In the genomic region with DNA sequence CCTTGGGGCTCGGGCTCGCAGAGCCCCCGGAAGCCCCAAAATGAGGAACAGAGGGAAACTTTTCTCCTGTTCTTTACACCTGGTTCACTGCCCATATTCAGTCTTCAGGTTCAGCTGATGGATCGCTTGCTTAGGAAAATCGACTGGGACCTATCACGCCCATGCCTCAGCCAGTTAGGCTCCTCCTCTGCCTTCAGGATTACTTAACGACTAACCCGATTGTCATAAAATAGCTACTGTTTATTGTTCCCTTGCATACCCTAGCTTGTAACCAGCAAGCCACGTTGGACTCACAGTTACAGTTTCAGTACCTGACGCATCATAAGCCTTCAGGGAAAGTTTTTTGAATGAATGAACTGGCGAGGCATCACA, we compare ENCODE assay signal across 8 cellular contexts. TPM values are rescaled to one million over a fixed set of nuclear protein-coding genes. Genes with fewer than 3 reads are reported as not detected.
A peak's percentile ranks its signal among the peaks of the same experiment; 100 is the strongest.
DNase-seq lines count a peak whose midpoint lies in the region; ATAC-seq, FAIRE-seq and TF ChIP-seq lines count a peak whose summit lies in the region.

No MANE protein-coding gene starts in this region.

- no peaks in the 10 kb centered on the region for H3K9me3 ChIP-seq in iPS-15b (ENCODE audit: control insufficient read depth, insufficient read depth, low read length)

- no peak for FAIRE-seq in GM12891 (lab: Jason Lieb, UNC)

- peak overlapping the region; percentile 91 for H3K4me3 ChIP-seq in iPS-15b (ENCODE audit: low read depth, low read length)

- H3K36me3 Mint-ChIP-seq in activated T-cell treated with anti-CD3 and anti-CD28 coated beads, Interleukin-2, amount 50 U/mL, for 4 hours (ENCODE audit: insufficient read depth), result peaks cover 24% of the 10 kb centered on the region
- H3K36me3 Mint-ChIP-seq in activated CD4-positive, alpha-beta memory T cell treated with anti-CD3 and anti-CD28 coated beads, Interleukin-2, amount 10 ng/mL, durations not matched to agents 7 days and 5 days (ENCODE audit: low read depth), result peaks cover 36% of the 10 kb centered on the region
- peaks cover 34% of the 10 kb centered on the region for H3K36me3 Mint-ChIP-seq in stimulated activated naive CD8-positive, alpha-beta T cell treated with anti-CD3 and anti-CD28 coated beads, Interleukin-15, Interleukin-2, amounts not matched to agents 100 ng/mL and 50 ng/mL, for 24 hours (ENCODE audit: low read depth)

- peak overlapping the region; percentile 93 for H3K9ac ChIP-seq in iPS-15b (ENCODE audit: low read depth, low read length)

- peaks cover 31% of the 10 kb centered on the region for H3K4me1 Mint-ChIP-seq in activated T-cell treated with anti-CD3 and anti-CD28 coated beads, Interleukin-2, amount 50 U/mL, for 4 hours (ENCODE audit: low read depth)
- H3K4me1 Mint-ChIP-seq in activated CD4-positive, alpha-beta memory T cell treated with anti-CD3 and anti-CD28 coated beads, Interleukin-2, amount 10 ng/mL, durations not matched to agents 7 days and 5 days, result peaks cover 30% of the 10 kb centered on the region
- H3K4me1 Mint-ChIP-seq in stimulated activated naive CD8-positive, alpha-beta T cell treated with anti-CD3 and anti-CD28 coated beads, Interleukin-15, Interleukin-2, amounts not matched to agents 100 ng/mL and 50 ng/mL, for 24 hours (ENCODE audit: low read depth), result peaks cover 32% of the 10 kb centered on the region

- no peaks in the 10 kb centered on the region for H3K9me3 Mint-ChIP-seq in activated T-cell treated with anti-CD3 and anti-CD28 coated beads, Interleukin-2, amount 50 U/mL, for 4 hours
- no peaks in the 10 kb centered on the region for H3K9me3 Mint-ChIP-seq in activated CD4-positive, alpha-beta memory T cell treated with anti-CD3 and anti-CD28 coated beads, Interleukin-2, amount 10 ng/mL, durations not matched to agents 7 days and 5 days
- no peaks in the 10 kb centered on the region for H3K9me3 Mint-ChIP-seq in stimulated activated naive CD8-positive, alpha-beta T cell treated with anti-CD3 and anti-CD28 coated beads, Interleukin-15, Interleukin-2, amounts not matched to agents 100 ng/mL and 50 ng/mL, for 24 hours

- no peaks in the 10 kb centered on the region for H3K27me3 ChIP-seq in iPS-15b (ENCODE audit: control insufficient read depth, insufficient read depth, low read length)

- TF ChIP-seq POLR2A in GM12891 (IDR thresholded peaks at IDR 0.05; ENCODE audit: low read depth, low read length), result no peak; the same call in none of the 2 replicates

- H3K4me3 Mint-ChIP-seq in activated T-cell treated with anti-CD3 and anti-CD28 coated beads, Interleukin-2, amount 50 U/mL, for 4 hours, result peak overlapping the region; percentile 91
- peak overlapping the region; percentile 92 for H3K4me3 Mint-ChIP-seq in activated CD4-positive, alpha-beta memory T cell treated with anti-CD3 and anti-CD28 coated beads, Interleukin-2, amount 10 ng/mL, durations not matched to agents 7 days and 5 days
- H3K4me3 Mint-ChIP-seq in stimulated activated naive CD8-positive, alpha-beta T cell treated with anti-CD3 and anti-CD28 coated beads, Interleukin-15, Interleukin-2, amounts not matched to agents 100 ng/mL and 50 ng/mL, for 24 hours, result peak overlapping the region; percentile 92

- DNase-seq in activated T-cell treated with anti-CD3 and anti-CD28 coated beads, Interleukin-2, amount 50 U/mL, for 4 hours, result no peak
- no peak for DNase-seq in activated T-cell treated with anti-CD3 and anti-CD28 coated beads, Interleukin-2, amount 50 U/mL, for 48 hours
- no peak for DNase-seq in activated CD4-positive, alpha-beta memory T cell treated with anti-CD3 and anti-CD28 coated beads, Interleukin-2, amount 10 ng/mL, durations not matched to agents 7 days and 5 days
- no peak for DNase-seq in GM12891 (ENCODE audit: insufficient read length, low spot score)

- H3K27ac Mint-ChIP-seq in activated CD4-positive, alpha-beta memory T cell treated with anti-CD3 and anti-CD28 coated beads, Interleukin-2, amount 10 ng/mL, durations not matched to agents 7 days and 5 days, result peak overlapping the region; percentile 76
- peak overlapping the region; percentile 94 for H3K27ac Mint-ChIP-seq in stimulated activated naive CD8-positive, alpha-beta T cell treated with anti-CD3 and anti-CD28 coated beads, Interleukin-15, Interleukin-2, amounts not matched to agents 100 ng/mL and 50 ng/mL, for 24 hours

- peaks cover 3% of the 10 kb centered on the region for H3K4me1 ChIP-seq in iPS-15b (ENCODE audit: control insufficient read depth, insufficient read depth, low read length)

- CTCF ChIA-PET in activated CD4-positive, alpha-beta memory T cell treated with anti-CD3 and anti-CD28 coated beads, Interleukin-2, amount 10 ng/mL, durations not matched to agents 7 days and 5 days (lab: Charles Lee), result interaction anchor here (1.0 to 2.0 kb wide), 2 partner anchors 24 to 86 kb away, joined by 4 to 12 read pairs; partner anchors contain the start of gene EXOSC10

- peaks cover 34% of the 10 kb centered on the region for H3K36me3 ChIP-seq in iPS-15b (ENCODE audit: control insufficient read depth, insufficient read depth, low read length)

- H3K27me3 Mint-ChIP-seq in activated T-cell treated with anti-CD3 and anti-CD28 coated beads, Interleukin-2, amount 50 U/mL, for 4 hours (ENCODE audit: low read depth), result no peaks in the 10 kb centered on the region
- H3K27me3 Mint-ChIP-seq in activated CD4-positive, alpha-beta memory T cell treated with anti-CD3 and anti-CD28 coated beads, Interleukin-2, amount 10 ng/mL, durations not matched to agents 7 days and 5 days, result no peaks in the 10 kb centered on the region
- H3K27me3 Mint-ChIP-seq in stimulated activated naive CD8-positive, alpha-beta T cell treated with anti-CD3 and anti-CD28 coated beads, Interleukin-15, Interleukin-2, amounts not matched to agents 100 ng/mL and 50 ng/mL, for 24 hours, result no peaks in the 10 kb centered on the region

- peak; percentile 38 to 40 for ATAC-seq in activated T-cell treated with anti-CD3 and anti-CD28 coated beads, Interleukin-2, amount 50 U/mL, for 4 hours
- ATAC-seq in HG03039 (IDR thresholded peaks at IDR 0.05; ENCODE audit: unreplicated experiment), result no peak
- no peak for ATAC-seq in GM19328 (IDR thresholded peaks at IDR 0.05; ENCODE audit: unreplicated experiment)

- POLR2A ChIA-PET in activated CD4-positive, alpha-beta memory T cell treated with anti-CD3 and anti-CD28 coated beads, Interleukin-2, amount 10 ng/mL, durations not matched to agents 7 days and 5 days (lab: Charles Lee), result interaction anchor here (0.6 to 2.6 kb wide), 12 partner anchors 19 to 896 kb away, joined by 3 to 40 read pairs (median 7); partner anchors contain the start of genes CLCN6, EXOSC10, MTOR and PGD

TF ChIP-seq in GM12891, 5 proteins besides CTCF, POLR2A, EP300 and RAD21:
- TF ChIP-seq SPI1 (IDR thresholded peaks at IDR 0.05; ENCODE audit: low read depth, low read length) (no peak), POLR2AphosphoS5 (IDR thresholded peaks at IDR 0.05; ENCODE audit: low read depth, low read length) (no peak), TAF1 (IDR thresholded peaks at IDR 0.05; ENCODE audit: low read depth, low read length) (no peak), POU2F2 (IDR thresholded peaks at IDR 0.05; ENCODE audit: low read depth, low read length) (no peak), PAX5 (IDR thresholded peaks at IDR 0.05; ENCODE audit: insufficient read depth, low read length, severe bottlenecking) (no peak)

RNA-seq across cellular contexts. Expression of gene TARDBP, which starts 0.7 kb away (rescaled TPM):
- 100 to 1,000 TPM; 196 to 208 (median 201) TPM for total RNA-seq in activated T-cell treated with anti-CD3 and anti-CD28 coated beads, Interleukin-2, amount 50 U/mL, for 4 hours
- 100 to 1,000 TPM; 159 to 174 TPM for total RNA-seq in activated CD4-positive, alpha-beta memory T cell treated with anti-CD3 and anti-CD28 coated beads, Interleukin-2, amount 10 ng/mL, durations not matched to agents 7 days and 5 days
- polyA plus RNA-seq in GM12891 (2012; ENCODE audit: low read depth, missing spikeins), result 156 TPM

RNA-seq across cellular contexts. Expression of gene MASP2, which starts 33.9 kb away (rescaled TPM):
- total RNA-seq in activated T-cell treated with anti-CD3 and anti-CD28 coated beads, Interleukin-2, amount 50 U/mL, for 4 hours, result 1 to 10 TPM in 1 of 3 donors, under 1 TPM in 2; 0.48 to 1.0 (median 0.50) TPM
- total RNA-seq in activated CD4-positive, alpha-beta memory T cell treated with anti-CD3 and anti-CD28 coated beads, Interleukin-2, amount 10 ng/mL, durations not matched to agents 7 days and 5 days, result not detected
- polyA plus RNA-seq in GM12891 (2012; ENCODE audit: low read depth, missing spikeins), result 3.0 TPM

RNA-seq across cellular contexts. Expression of gene SRM, which starts 46.7 kb away (rescaled TPM):
- 100 to 1,000 TPM; 622 to 706 (median 667) TPM for total RNA-seq in activated T-cell treated with anti-CD3 and anti-CD28 coated beads, Interleukin-2, amount 50 U/mL, for 4 hours
- 10 to 100 TPM; 69.3 to 72.1 TPM for total RNA-seq in activated CD4-positive, alpha-beta memory T cell treated with anti-CD3 and anti-CD28 coated beads, Interleukin-2, amount 10 ng/mL, durations not matched to agents 7 days and 5 days
- polyA plus RNA-seq in GM12891 (2012; ENCODE audit: low read depth, missing spikeins), result 133 TPM

Comparison
In these comparisons a context has a peak if more than half of its experiments do, and no peak if none do; other contexts are left out.
1. ATAC-seq: peak in activated T-cell treated with anti-CD3 and anti-CD28 coated beads, Interleukin-2, amount 50 U/mL, for 4 hours (2 of 2); none in HG03039 (single experiment) and GM19328 (single experiment).
2. RNA of gene SRM, which starts 46.7 kb away (total RNA-seq): 622 to 706 TPM in activated T-cell treated with anti-CD3 and anti-CD28 coated beads, Interleukin-2, amount 50 U/mL, for 4 hours; 69.3 to 72.1 TPM in activated CD4-positive, alpha-beta memory T cell treated with anti-CD3 and anti-CD28 coated beads, Interleukin-2, amount 10 ng/mL, durations not matched to agents 7 days and 5 days; every median in the first group is over 4 times any median in the second.
3. Peak in every context shown above with its lines, with median percentiles within 50 percentile points of each other: H3K4me3 Mint-ChIP-seq.